In the genomic region with DNA sequence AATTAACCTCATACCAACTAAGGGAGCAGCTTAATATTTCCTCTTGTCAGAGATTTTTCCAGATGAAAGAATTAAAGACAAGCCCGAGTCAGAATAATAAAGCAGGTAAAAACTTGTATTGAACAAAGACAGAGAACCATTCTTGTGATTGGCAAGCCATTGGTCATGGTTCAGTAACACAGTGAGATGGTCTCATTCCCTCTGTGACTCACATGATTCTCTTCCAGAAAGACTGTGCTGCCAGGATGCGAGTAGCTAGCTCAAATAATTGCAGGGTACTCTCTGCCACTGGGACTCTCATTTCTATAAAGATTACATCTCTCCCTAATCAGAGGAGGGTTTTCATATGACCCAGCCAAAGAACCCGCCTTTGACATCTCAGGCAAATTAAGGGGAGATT, we compare ENCODE assay signal across 15 cellular contexts.
DNase-seq lines count a peak whose midpoint lies in the region; TF ChIP-seq lines count a peak whose summit lies in the region.
"Had no signal": no experiment of that assay in that cellular context is flagged by ENCODE, and none has a peak within 500 bp of the region (broad histone marks: within the 10 kb centered on the region; RNA-seq: fewer than 3 reads in every experiment).

No MANE protein-coding gene starts in this region.

- H3K4me3 ChIP-seq in AG10803 (ENCODE audit: low read length) (no peak overlapping the region), coronary artery (no peak overlapping the region)
- H3K4me3 ChIP-seq: Peyer's patch, right lobe of liver had no signal

- H3K27ac ChIP-seq in coronary artery: no peak overlapping the region
- H3K27ac ChIP-seq: Peyer's patch, right lobe of liver had no signal

- DNase-seq in AG10803 (ENCODE audit: low read depth) (peak; percentile 23), HCEC 1CT (peak; percentile 31), NCI-H69 (lab: John Stamatoyannopoulos, UW) (peak; percentile 90), fibroblast of gingiva (ENCODE audit: low read depth) (peak; percentile 13), coronary artery (ENCODE audit: low spot score) (no peak), mesenteric fat pad (ENCODE audit: low spot score) (no peak), HK-2 (ENCODE audit: unreplicated experiment) (no peak)
- DNase-seq in activated effector memory CD4-positive, alpha-beta T cell treated with anti-CD3 and anti-CD28 coated beads, Interleukin-2, amount 50 U/mL, for 16 hours: no peak
- DNase-seq: activated CD4-positive, alpha-beta T cell treated with anti-CD3 and anti-CD28 coated beads, Interleukin-2, amount 50 U/mL, for 1 hour; effector CD8-positive, alpha-beta T cell; natural killer cell; NCI-H1930; Peyer's patch; right lobe of liver; T-helper 17 cell had no signal

- no peak for TF ChIP-seq CTCF in AG10803 (conservative IDR thresholded peaks at IDR 0.05; ENCODE audit: low read length)
- no peak for TF ChIP-seq CTCF in coronary artery (IDR thresholded peaks at IDR 0.05)

Comparison
In these comparisons a context has a peak if more than half of its experiments do, and no peak if none do; other contexts are left out.
1. DNase-seq: peak in AG10803 (single experiment), HCEC 1CT (single experiment), NCI-H69 (single experiment) and fibroblast of gingiva (single experiment); none in coronary artery (single experiment), activated effector memory CD4-positive, alpha-beta T cell treated with anti-CD3 and anti-CD28 coated beads, Interleukin-2, amount 50 U/mL, for 16 hours (single experiment), mesenteric fat pad (single experiment) and HK-2 (single experiment).